Comparison of ENCODE assay signal across 8 cellular contexts in genomic region chr10:101042667-101043355, GRCh38. TPM values are rescaled to one million over a fixed set of nuclear protein-coding genes. Genes with fewer than 3 reads are reported as not detected.
DNase-seq lines count a peak whose midpoint lies in the region; ATAC-seq and TF ChIP-seq lines count a peak whose summit lies in the region.

No MANE protein-coding gene starts in this region.

- H3K9me3 Mint-ChIP-seq in GM23338: no peaks in the 10 kb centered on the region
- H3K9me3 Mint-ChIP-seq in stimulated activated naive CD8-positive, alpha-beta T cell treated with anti-CD3 and anti-CD28 coated beads, Interleukin-15, amount 100 ng/mL, for 72 hours: no peaks in the 10 kb centered on the region

- 0 out of 2 replicates have a peak, but pooled peaks cover 6% of the 10 kb centered on the region for H3F3A ChIP-seq in GM23338 (replicated peaks; ENCODE audit: low read depth)
- peaks cover 4% of the 10 kb centered on the region for H3F3A ChIP-seq in neural cell (ENCODE audit: insufficient read depth, low read length, poor library complexity, severe bottlenecking)

- peak overlapping the region; percentile 71 for H3K9ac ChIP-seq in neural cell (ENCODE audit: low read length)

- H3K4me3 ChIP-seq in GM23338 (peak overlapping the region; percentile 57), LNCaP clone FGC (ENCODE audit: low read depth, low read length) (peak overlapping the region; percentile 49), RWPE2 (ENCODE audit: severe bottlenecking) (peak overlapping the region; percentile 35), neural cell (ENCODE audit: low read length) (peak overlapping the region; percentile 63)

- H3K4me1 ChIP-seq in GM23338 (ENCODE audit: insufficient read depth): peaks cover 21% of the 10 kb centered on the region
- peaks cover 9% of the 10 kb centered on the region for H3K4me1 ChIP-seq in RWPE2 (ENCODE audit: insufficient read depth, poor library complexity, severe bottlenecking)

- ATAC-seq in GM23338: peak; percentile 74
- peak; percentile 93 for ATAC-seq in RWPE2 (ENCODE audit: low read depth)
- peak; percentile 95 for ATAC-seq in stimulated activated naive CD8-positive, alpha-beta T cell treated with anti-CD3 and anti-CD28 coated beads, Interleukin-15, amount 100 ng/mL, for 72 hours

- TF ChIP-seq CTCF in GM23338 (conservative IDR thresholded peaks at IDR 0.05; ENCODE audit: low read depth in 2 of 2) (no peak), LNCaP clone FGC (IDR thresholded peaks at IDR 0.05; ENCODE audit: control insufficient read depth, extremely low read depth, insufficient read depth) (no peak), RWPE2 (IDR thresholded peaks at IDR 0.05; ENCODE audit: poor library complexity, severe bottlenecking) (no peak), neural cell (IDR thresholded peaks at IDR 0.05; ENCODE audit: poor library complexity, severe bottlenecking) (no peak)

- H3K27ac ChIP-seq in GM23338 (ENCODE audit: low read depth) (peak overlapping the region; percentile 28; the same call in 1 of the 2 replicates), RWPE2 (ENCODE audit: poor library complexity, severe bottlenecking) (peak overlapping the region; percentile 79), neural cell (ENCODE audit: low read length) (peak overlapping the region; percentile 76)

- peak overlapping the region; percentile 70; the same call in 1 of the 2 replicates for H3K27ac Mint-ChIP-seq in GM23338
- peak overlapping the region; percentile 72 to 87 for H3K27ac Mint-ChIP-seq in stimulated activated naive CD8-positive, alpha-beta T cell treated with anti-CD3 and anti-CD28 coated beads, Interleukin-15, amount 100 ng/mL, for 72 hours

- H3K4me3 Mint-ChIP-seq in GM23338: peak overlapping the region; percentile 90
- peak overlapping the region; percentile 87 to 89 for H3K4me3 Mint-ChIP-seq in stimulated activated naive CD8-positive, alpha-beta T cell treated with anti-CD3 and anti-CD28 coated beads, Interleukin-15, amount 100 ng/mL, for 72 hours

- H2AFZ ChIP-seq in GM23338: peak overlapping the region; percentile 96
- H2AFZ ChIP-seq in neural cell (ENCODE audit: low read depth, low read length): peak overlapping the region; percentile 86

- H4K20me1 ChIP-seq in GM23338 (replicated peaks; ENCODE audit: insufficient read depth): 0 out of 2 replicates have a peak, but pooled peaks cover 6% of the 10 kb centered on the region
- no peaks in the 10 kb centered on the region for H4K20me1 ChIP-seq in neural cell (ENCODE audit: insufficient read depth)

- H3K27me3 ChIP-seq in GM23338 (ENCODE audit: insufficient read depth) (peaks cover 65% of the 10 kb centered on the region), RWPE2 (ENCODE audit: insufficient read depth, poor library complexity, severe bottlenecking) (no peaks in the 10 kb centered on the region), neural cell (ENCODE audit: insufficient read depth, low read depth, low read length) (peaks cover 25% of the 10 kb centered on the region)

- H3K4me1 Mint-ChIP-seq in GM23338: peaks cover 33% of the 10 kb centered on the region
- H3K4me1 Mint-ChIP-seq in stimulated activated naive CD8-positive, alpha-beta T cell treated with anti-CD3 and anti-CD28 coated beads, Interleukin-15, amount 100 ng/mL, for 72 hours: peaks cover 31% of the 10 kb centered on the region

- peak; percentile 99 for DNase-seq in EH (ENCODE audit: low read depth)
- peak; percentile 99 for DNase-seq in GM23338 (ENCODE audit: low spot score)
- DNase-seq in LNCaP clone FGC (ENCODE audit: low read depth): peak; percentile 86
- DNase-seq in RWPE2 (ENCODE audit: low spot score): peak; percentile 97
- DNase-seq in activated effector memory CD4-positive, alpha-beta T cell treated with anti-CD3 and anti-CD28 coated beads, Interleukin-2, amount 50 U/mL, for 16 hours: peak; percentile 95
- DNase-seq in fibroblast of the conjunctiva (ENCODE audit: low read depth): peak; percentile 89
- peak; percentile 79 to 91 for DNase-seq in stimulated activated naive CD8-positive, alpha-beta T cell treated with anti-CD3 and anti-CD28 coated beads, Interleukin-15, amount 100 ng/mL, for 72 hours

- H3K27me3 Mint-ChIP-seq in GM23338 (ENCODE audit: insufficient read depth, low read depth, poor library complexity): peaks cover 62% of the 10 kb centered on the region
- peaks cover 28% of the 10 kb centered on the region for H3K27me3 Mint-ChIP-seq in stimulated activated naive CD8-positive, alpha-beta T cell treated with anti-CD3 and anti-CD28 coated beads, Interleukin-15, amount 100 ng/mL, for 72 hours

- H3K36me3 Mint-ChIP-seq in GM23338 (ENCODE audit: low read depth): no peaks in the 10 kb centered on the region

- H3K79me2 ChIP-seq in GM23338 (replicated peaks; ENCODE audit: insufficient read depth) (no peaks in the 10 kb centered on the region), neural cell (replicated peaks; ENCODE audit: insufficient read depth, low read length) (no peaks in the 10 kb centered on the region)

- peak; percentile 19 for TF ChIP-seq RAD21 in neural cell (conservative IDR thresholded peaks at IDR 0.05)

- TF ChIP-seq EP300 in neural cell (conservative IDR thresholded peaks at IDR 0.05; ENCODE audit: poor library complexity, severe bottlenecking): peak; percentile 12

- H3K9me2 ChIP-seq in GM23338 (ENCODE audit: insufficient read depth): no peaks in the 10 kb centered on the region
- no peaks in the 10 kb centered on the region for H3K9me2 ChIP-seq in neural cell (ENCODE audit: insufficient read depth, low read length)

- H3K9me3 ChIP-seq in RWPE2 (ENCODE audit: severe bottlenecking) (no peaks in the 10 kb centered on the region), neural cell (ENCODE audit: low read length) (no peaks in the 10 kb centered on the region)

- H3K4me2 ChIP-seq in GM23338: peak overlapping the region; percentile 86
- H3K4me2 ChIP-seq in neural cell (ENCODE audit: low read length): peak overlapping the region; percentile 69

- no peaks in the 10 kb centered on the region for H3K36me3 ChIP-seq in GM23338 (ENCODE audit: insufficient read depth)
- H3K36me3 ChIP-seq in RWPE2 (ENCODE audit: low read depth): peaks cover 4% of the 10 kb centered on the region
- no peaks in the 10 kb centered on the region for H3K36me3 ChIP-seq in neural cell (ENCODE audit: insufficient read depth, low read length)

TF ChIP-seq in GM23338, 12 proteins besides CTCF, POLR2A, EP300 and RAD21:
- TF ChIP-seq POLR2AphosphoS5 (IDR thresholded peaks at IDR 0.05; ENCODE audit: low read depth) (peak; percentile 39; the same call in 1 of the 2 replicates), EZH2 (IDR thresholded peaks at IDR 0.05; ENCODE audit: low read depth, unreplicated experiment) (peak; percentile 71), CREB1 (CRISPR knock-in tag; IDR thresholded peaks at IDR 0.05; ENCODE audit: low read depth) (no peak)

TF ChIP-seq in neural cell, 6 proteins besides CTCF, POLR2A, EP300 and RAD21:
- TF ChIP-seq EZH2 (IDR thresholded peaks at IDR 0.05; ENCODE audit: borderline replicate concordance, insufficient read depth, low read length, poor library complexity, severe bottlenecking) (no peak), TAF1 (IDR thresholded peaks at IDR 0.05; ENCODE audit: low read depth) (peak; percentile 85), POLR2AphosphoS5 (IDR thresholded peaks at IDR 0.05) (peak; percentile 65), REST (IDR thresholded peaks at IDR 0.05; ENCODE audit: borderline replicate concordance) (peak; percentile 73), SMC3 (conservative IDR thresholded peaks at IDR 0.05; ENCODE audit: poor library complexity) (no peak), MXI1 (conservative IDR thresholded peaks at IDR 0.05; ENCODE audit: poor library complexity, severe bottlenecking) (no peak)
TF ChIP-seq in neural cell: peak in this region for 3.

RNA-seq across cellular contexts. Expression of gene SFXN3, which starts 11.8 kb away (rescaled TPM):
- total RNA-seq in GM23338 (2014; rRNA removed; shearing (Covaris generic)): 2.3 and 3.8 TPM in 2 replicates
- 0.68 and 0.73 TPM in 2 replicates for polyA plus RNA-seq in GM23338 (2016; fragmentation: Nextera tagmentation; extraction: Ambion mirVana)
- 52.1 and 56.5 TPM in 2 replicates for polyA plus RNA-seq in neural cell
- 29.7 and 32.3 TPM in 2 replicates for polyA minus RNA-seq in neural cell

RNA-seq across cellular contexts. Expression of gene PDZD7, which starts 11.9 kb away (rescaled TPM):
- 1.7 and 2.3 TPM in 2 replicates for total RNA-seq in GM23338 (2014; rRNA removed; shearing (Covaris generic))
- polyA plus RNA-seq in GM23338 (2016; fragmentation: Nextera tagmentation; extraction: Ambion mirVana) (1.5 and 1.7 TPM in 2 replicates), neural cell (1.5 and 2.6 TPM in 2 replicates)
- 2.2 and 2.8 TPM in 2 replicates for polyA minus RNA-seq in neural cell

RNA-seq across cellular contexts. Expression of gene KAZALD1, which starts 19.0 kb away (rescaled TPM):
- 1.2 and 1.3 TPM in 2 replicates for total RNA-seq in GM23338 (2014; rRNA removed; shearing (Covaris generic))
- polyA plus RNA-seq in GM23338 (2016; fragmentation: Nextera tagmentation; extraction: Ambion mirVana): 0.27 and 0.75 TPM in 2 replicates
- polyA plus RNA-seq in neural cell: 1.2 and 1.6 TPM in 2 replicates
- polyA minus RNA-seq in neural cell: 1.5 and 1.6 TPM in 2 replicates

RNA-seq across cellular contexts. Expression of gene LZTS2, which starts 43.2 kb away (rescaled TPM):
- 62.8 and 88.3 TPM in 2 replicates for total RNA-seq in GM23338 (2014; rRNA removed; shearing (Covaris generic))
- 27.6 and 28.8 TPM in 2 replicates for polyA plus RNA-seq in GM23338 (2016; fragmentation: Nextera tagmentation; extraction: Ambion mirVana)
- polyA plus RNA-seq in neural cell: 40.1 and 58.4 TPM in 2 replicates
- polyA minus RNA-seq in neural cell: 27.4 and 31.2 TPM in 2 replicates

RNA-seq across cellular contexts. Expression of gene TWNK, which starts 55.5 kb away (rescaled TPM):
- 24.5 and 29.4 TPM in 2 replicates for total RNA-seq in GM23338 (2014; rRNA removed; shearing (Covaris generic))
- polyA plus RNA-seq in GM23338 (2016; fragmentation: Nextera tagmentation; extraction: Ambion mirVana) (11.4 and 12.2 TPM in 2 replicates), neural cell (4.2 and 4.8 TPM in 2 replicates)
- 5.6 TPM in 2 replicates for polyA minus RNA-seq in neural cell

Comparison
In these comparisons a context has a peak if more than half of its experiments do, and no peak if none do; other contexts are left out.
1. Peak in every context shown above with its lines: DNase-seq, ATAC-seq, H3K4me3 ChIP-seq and H3K27ac ChIP-seq.
2. H3K27ac ChIP-seq: peak in every context shown above with its lines; median percentile 79 in RWPE2; 76 in neural cell; 28 in GM23338.
3. RNA of gene SFXN3, which starts 11.8 kb away (polyA plus RNA-seq): 52.1 to 56.5 TPM in neural cell; 0.68 to 0.73 TPM in GM23338; every median in the first group is over 10 times any median in the second.